Comparison of ENCODE assay signal across 31 cellular contexts in the genomic region with DNA sequence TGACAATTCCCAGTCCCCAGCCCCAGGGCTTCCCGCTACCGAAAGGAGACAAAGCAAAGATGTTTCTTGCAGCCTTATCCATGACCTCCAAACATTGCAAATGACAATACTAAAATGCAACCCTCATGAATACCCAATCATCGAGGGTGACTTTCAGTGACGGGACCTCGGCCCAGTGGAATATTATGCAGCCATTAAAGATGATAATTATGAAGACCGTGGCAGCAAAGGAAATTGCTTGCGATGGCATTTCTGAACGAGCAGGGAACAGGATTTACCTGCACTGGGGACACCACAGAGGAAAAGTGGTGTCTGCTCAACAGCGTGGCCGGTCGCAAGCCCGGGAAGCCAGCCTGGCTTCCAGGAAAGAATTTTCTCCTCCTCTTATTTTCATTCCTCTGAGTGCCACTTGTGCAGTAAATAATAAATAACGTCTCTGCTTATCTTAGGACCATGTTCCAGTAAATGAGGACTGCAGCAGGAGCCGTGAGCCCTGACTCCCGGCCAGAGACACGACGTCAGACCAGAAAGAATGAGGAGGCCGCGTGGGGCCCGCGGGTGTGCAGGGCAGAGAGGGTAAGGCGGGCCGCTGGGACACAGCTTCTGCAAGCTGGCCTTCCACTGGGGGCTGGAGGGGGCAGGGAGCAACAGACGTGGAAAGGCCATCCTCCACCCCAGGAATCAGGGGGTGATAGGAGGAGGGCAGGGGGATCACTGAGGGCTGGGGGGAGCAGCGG. TPM values are rescaled to one million over a fixed set of nuclear protein-coding genes. Genes with fewer than 3 reads are reported as not detected.
DNase-seq lines count a peak whose midpoint lies in the region; ATAC-seq and TF ChIP-seq lines count a peak whose summit lies in the region.
"Had no signal": no experiment of that assay in that cellular context is flagged by ENCODE, and none has a peak within 500 bp of the region (broad histone marks: within the 10 kb centered on the region; RNA-seq: fewer than 3 reads in every experiment).

No MANE protein-coding gene starts in this region.

- DNase-seq in amniotic epithelial cell (ENCODE audit: low read depth) (peak; percentile 14), heart left ventricle (peak in 4 of 5 donors; percentile 57 to 89 (median 73)), mesenchymal stem cell (peak; percentile 19), upper lobe of right lung (no peak), mesendoderm (no peak)
- DNase-seq in stimulated activated naive CD8-positive, alpha-beta T cell treated with anti-CD3 and anti-CD28 coated beads, Interleukin-15, amount 100 ng/mL, for 72 hours, result no peak
- DNase-seq: activated CD4-positive, alpha-beta T cell treated with anti-CD3 and anti-CD28 coated beads for 36 hours; activated CD8-positive, alpha-beta T cell treated with anti-CD3 and anti-CD28 coated beads for 36 hours; activated naive CD4-positive, alpha-beta T cell treated with anti-CD3 and anti-CD28 coated beads, Interleukin-2, amount 10 ng/mL, durations not matched to agents 7 days and 5 days; CD8-positive, alpha-beta T cell; central memory CD4-positive, alpha-beta T cell; EL; erythroblast; glutamatergic neuron; NCI-H1105; NCI-H1930; PC-9; SHP77 treated with DMSO at 0.1 percent for 48 hours; stimulated activated naive CD4-positive, alpha-beta T cell had no signal

- no peak overlapping the region for H3K23ac ChIP-seq in mesenchymal stem cell (ENCODE audit: low read length in 2 of 2)
- no peak overlapping the region for H3K23ac ChIP-seq in mesendoderm (ENCODE audit: low read length)

- H3K27ac Mint-ChIP-seq in stimulated activated naive CD8-positive, alpha-beta T cell treated with anti-CD3 and anti-CD28 coated beads, Interleukin-15, amount 100 ng/mL, for 72 hours, result no peak overlapping the region
- H3K27ac Mint-ChIP-seq: activated CD4-positive, alpha-beta T cell treated with anti-CD3 and anti-CD28 coated beads for 36 hours; activated CD8-positive, alpha-beta T cell treated with anti-CD3 and anti-CD28 coated beads for 36 hours; activated naive CD4-positive, alpha-beta T cell treated with anti-CD3 and anti-CD28 coated beads, Interleukin-2, amount 10 ng/mL, durations not matched to agents 7 days and 5 days; CD8-positive, alpha-beta T cell; natural killer cell treated with Interleukin-12 subunit alpha and Interleukin-12 subunit beta and Interleukin-15 and Interleukin-18, amount 100 ng/mL, for 72 hours; T-helper 2 cell treated with Interferon-gamma antibody and Interleukin-4, amounts not matched to agents 5 μg/mL and 100 μg/mL, for 36 hours had no signal

- no peak overlapping the region for H3K4me3 Mint-ChIP-seq in stimulated activated naive CD8-positive, alpha-beta T cell treated with anti-CD3 and anti-CD28 coated beads, Interleukin-15, amount 100 ng/mL, for 72 hours
- H3K4me3 Mint-ChIP-seq: activated CD4-positive, alpha-beta T cell treated with anti-CD3 and anti-CD28 coated beads for 36 hours; activated CD8-positive, alpha-beta T cell treated with anti-CD3 and anti-CD28 coated beads for 36 hours; activated naive CD4-positive, alpha-beta T cell treated with anti-CD3 and anti-CD28 coated beads, Interleukin-2, amount 10 ng/mL, durations not matched to agents 7 days and 5 days; CD8-positive, alpha-beta T cell; natural killer cell treated with Interleukin-12 subunit alpha and Interleukin-12 subunit beta and Interleukin-15 and Interleukin-18, amount 100 ng/mL, for 72 hours; T-helper 2 cell treated with Interferon-gamma antibody and Interleukin-4, amounts not matched to agents 5 μg/mL and 100 μg/mL, for 36 hours had no signal

- 38 to 44% (median 42%) methylated on average over 25 of the region's 25 CpGs for WGBS in heart left ventricle, 4 donors
- WGBS in mesenchymal stem cell, result 62% methylated on average over 25 of the region's 25 CpGs
- no CpG with 5 or more reads among the region's 25 CpGs for WGBS in mesendoderm (ENCODE audit: extremely low coverage, insufficient coverage, low lambda C conversion rate)

- H4K8ac ChIP-seq in mesenchymal stem cell (ENCODE audit: low read length), result no peak overlapping the region
- H4K8ac ChIP-seq in mesendoderm (ENCODE audit: low read depth, low read length), result no peak overlapping the region

- H2AFZ ChIP-seq in mesenchymal stem cell (ENCODE audit: low read depth, low read length), result no peak overlapping the region
- H2AFZ ChIP-seq: PC-9 had no signal

- H3K9me3 Mint-ChIP-seq in stimulated activated naive CD8-positive, alpha-beta T cell treated with anti-CD3 and anti-CD28 coated beads, Interleukin-15, amount 100 ng/mL, for 72 hours, result no peaks in the 10 kb centered on the region
- H3K9me3 Mint-ChIP-seq: activated CD8-positive, alpha-beta T cell treated with anti-CD3 and anti-CD28 coated beads for 36 hours; activated naive CD4-positive, alpha-beta T cell treated with anti-CD3 and anti-CD28 coated beads, Interleukin-2, amount 10 ng/mL, durations not matched to agents 7 days and 5 days; CD8-positive, alpha-beta T cell; natural killer cell treated with Interleukin-12 subunit alpha and Interleukin-12 subunit beta and Interleukin-15 and Interleukin-18, amount 100 ng/mL, for 72 hours; T-helper 2 cell treated with Interferon-gamma antibody and Interleukin-4, amounts not matched to agents 5 μg/mL and 100 μg/mL, for 36 hours had no signal

- H2BK15ac ChIP-seq in mesenchymal stem cell (ENCODE audit: low read depth, poor library complexity, severe bottlenecking) (no peak overlapping the region), mesendoderm (replicated peaks; ENCODE audit: low read depth) (no peak overlapping the region)

- H2BK12ac ChIP-seq in mesenchymal stem cell (ENCODE audit: low read length in 2 of 2), result no peak overlapping the region

- H3K4me1 Mint-ChIP-seq in stimulated activated naive CD8-positive, alpha-beta T cell treated with anti-CD3 and anti-CD28 coated beads, Interleukin-15, amount 100 ng/mL, for 72 hours, result no peaks in the 10 kb centered on the region
- H3K4me1 Mint-ChIP-seq: activated CD4-positive, alpha-beta T cell treated with anti-CD3 and anti-CD28 coated beads for 36 hours; activated naive CD4-positive, alpha-beta T cell treated with anti-CD3 and anti-CD28 coated beads, Interleukin-2, amount 10 ng/mL, durations not matched to agents 7 days and 5 days had no signal

- TF ChIP-seq CTCF in heart left ventricle (IDR thresholded peaks at IDR 0.05), result no peak
- TF ChIP-seq CTCF in upper lobe of right lung (IDR thresholded peaks at IDR 0.05), result no peak

- H3K27me3 ChIP-seq in heart left ventricle (peaks cover 0 to 6% (median 0%) of the 10 kb centered on the region in 9 donors), mesenchymal stem cell (ENCODE audit: control insufficient read depth in 1 of 2, insufficient read depth in 1 of 2, low read length in 2 of 2) (peaks cover 4 to 48% of the 10 kb centered on the region in 2 experiments), upper lobe of right lung (peaks cover 15% of the 10 kb centered on the region), mesendoderm (ENCODE audit: insufficient read depth, low read length, poor library complexity) (no peaks in the 10 kb centered on the region)
- H3K27me3 ChIP-seq: BE2C, MG63 had no signal

- H2AK5ac ChIP-seq in mesenchymal stem cell (ENCODE audit: low read length, severe bottlenecking), result no peak overlapping the region
- no peak overlapping the region for H2AK5ac ChIP-seq in mesendoderm (ENCODE audit: low read length)

- no peaks in the 10 kb centered on the region for H3K79me2 ChIP-seq in mesendoderm (ENCODE audit: control insufficient read depth, insufficient read depth, low read length)

- H3K79me1 ChIP-seq in mesenchymal stem cell (replicated peaks; ENCODE audit: low read length, poor library complexity, severe bottlenecking) (no peaks in the 10 kb centered on the region), mesendoderm (ENCODE audit: low read length) (no peaks in the 10 kb centered on the region)

- H3K14ac ChIP-seq in mesenchymal stem cell (ENCODE audit: low read length in 2 of 2), result no peak overlapping the region

- no peaks in the 10 kb centered on the region for H3K9me3 ChIP-seq in heart left ventricle
- no peaks in the 10 kb centered on the region for H3K9me3 ChIP-seq in mesenchymal stem cell (ENCODE audit: control insufficient read depth, low read length)
- H3K9me3 ChIP-seq in upper lobe of right lung, result no peaks in the 10 kb centered on the region
- H3K9me3 ChIP-seq: BE2C, MG63 had no signal

- no peak overlapping the region for H3K4me2 ChIP-seq in mesenchymal stem cell (ENCODE audit: low read length, poor library complexity, severe bottlenecking)
- H3K4me2 ChIP-seq in mesendoderm (ENCODE audit: low read length), result no peak overlapping the region
- H3K4me2 ChIP-seq: KMS-11, PC-9 had no signal

- no peak overlapping the region for H4K91ac ChIP-seq in mesenchymal stem cell (ENCODE audit: low read length)

- intact Hi-C loops in heart left ventricle (cut with DNase I), result loop anchor here in 4 of 10 donors (10.0 kb wide), 3 partner anchors 129 to 1031 kb away; a partner anchor contains a TSS
- intact Hi-C loops in upper lobe of right lung (cut with DNase I), result no loop called here

- H3K9ac ChIP-seq in mesenchymal stem cell (ENCODE audit: low read length), result no peak overlapping the region
- no peak overlapping the region for H3K9ac ChIP-seq in mesendoderm (ENCODE audit: low read length)
- H3K9ac ChIP-seq: KMS-11 had no signal

- ATAC-seq in heart left ventricle (peak; percentile 22 to 55 (median 32)), upper lobe of right lung (peak; percentile 21), HG03469 (IDR thresholded peaks at IDR 0.05; ENCODE audit: unreplicated experiment) (no peak)
- ATAC-seq in stimulated activated naive CD8-positive, alpha-beta T cell treated with anti-CD3 and anti-CD28 coated beads, Interleukin-15, amount 100 ng/mL, for 72 hours, result no peak
- ATAC-seq: activated CD4-positive, alpha-beta T cell treated with anti-CD3 and anti-CD28 coated beads for 36 hours; activated CD8-positive, alpha-beta T cell treated with anti-CD3 and anti-CD28 coated beads for 36 hours; CD8-positive, alpha-beta T cell; GM12878; natural killer cell treated with Interleukin-12 subunit alpha and Interleukin-12 subunit beta and Interleukin-15 and Interleukin-18, amount 100 ng/mL, for 72 hours had no signal

- peaks cover 0 to 19% (median 0%) of the 10 kb centered on the region in 9 donors for H3K36me3 ChIP-seq in heart left ventricle
- H3K36me3 ChIP-seq in mesenchymal stem cell (ENCODE audit: control insufficient read depth in 1 of 2, insufficient read depth in 2 of 2, low read depth in 1 of 2, low read length in 2 of 2), result no peaks in the 10 kb centered on the region
- H3K36me3 ChIP-seq in upper lobe of right lung, result no peaks in the 10 kb centered on the region
- no peaks in the 10 kb centered on the region for H3K36me3 ChIP-seq in mesendoderm (ENCODE audit: control insufficient read depth, insufficient read depth, low read length)
- H3K36me3 ChIP-seq: BE2C, MG63 had no signal

- H3K4me3 ChIP-seq in heart left ventricle, result no peak overlapping the region
- no peak overlapping the region for H3K4me3 ChIP-seq in mesenchymal stem cell (ENCODE audit: insufficient read depth in 1 of 2, low read depth in 1 of 2, low read length in 2 of 2)
- H3K4me3 ChIP-seq in upper lobe of right lung, result no peak overlapping the region
- no peak overlapping the region for H3K4me3 ChIP-seq in mesendoderm (ENCODE audit: low read length)
- H3K4me3 ChIP-seq: GM12878, lung, MG63, PC-9 had no signal

- H3K4ac ChIP-seq in mesenchymal stem cell (ENCODE audit: low read depth in 1 of 2, low read length in 2 of 2), result no peak overlapping the region
- no peak overlapping the region for H3K4ac ChIP-seq in mesendoderm (ENCODE audit: low read depth, low read length)

- TF ChIP-seq POLR2A in heart left ventricle (IDR thresholded peaks at IDR 0.05), result no peak

- H4K5ac ChIP-seq in mesendoderm (ENCODE audit: low read length), result no peak overlapping the region

- H3K56ac ChIP-seq in mesendoderm (ENCODE audit: low read length), result no peak overlapping the region

- peaks cover 0 to 64% (median 34%) of the 10 kb centered on the region in 12 donors for H3K4me1 ChIP-seq in heart left ventricle
- peaks cover 2% of the 10 kb centered on the region for H3K4me1 ChIP-seq in mesenchymal stem cell (ENCODE audit: control insufficient read depth, insufficient read depth, low read depth, low read length)
- no peaks in the 10 kb centered on the region for H3K4me1 ChIP-seq in upper lobe of right lung
- no peaks in the 10 kb centered on the region for H3K4me1 ChIP-seq in mesendoderm (ENCODE audit: control insufficient read depth, low read depth, low read length)

- H3K18ac ChIP-seq in mesenchymal stem cell (ENCODE audit: low read depth in 1 of 2, low read length in 2 of 2) (no peak overlapping the region), mesendoderm (ENCODE audit: low read length) (no peak overlapping the region)

- H2BK5ac ChIP-seq in mesenchymal stem cell (ENCODE audit: low read depth, low read length, poor library complexity, severe bottlenecking) (no peak overlapping the region), mesendoderm (ENCODE audit: low read length) (no peak overlapping the region)

- H2BK120ac ChIP-seq in mesenchymal stem cell (ENCODE audit: low read depth, low read length) (no peak overlapping the region), mesendoderm (ENCODE audit: low read depth, low read length) (no peak overlapping the region)

- peak overlapping the region; percentile 52 to 94 (median 78) for H3K27ac ChIP-seq in heart left ventricle
- no peak overlapping the region for H3K27ac ChIP-seq in mesenchymal stem cell (ENCODE audit: low read length, poor library complexity, severe bottlenecking)
- H3K27ac ChIP-seq in upper lobe of right lung, result no peak overlapping the region
- H3K27ac ChIP-seq in mesendoderm (ENCODE audit: low read depth, low read length), result no peak overlapping the region
- H3K27ac ChIP-seq: HL-60, KMS-11, PC-9, VCaP had no signal

- H3K27me3 Mint-ChIP-seq in stimulated activated naive CD8-positive, alpha-beta T cell treated with anti-CD3 and anti-CD28 coated beads, Interleukin-15, amount 100 ng/mL, for 72 hours, result no peaks in the 10 kb centered on the region
- H3K27me3 Mint-ChIP-seq: natural killer cell treated with Interleukin-12 subunit alpha and Interleukin-12 subunit beta and Interleukin-15 and Interleukin-18, amount 100 ng/mL, for 72 hours had no signal

RNA-seq across cellular contexts. Expression of a gene that starts 6.6 kb away (rescaled TPM):
- total RNA-seq in heart left ventricle (100 to 1,000 TPM in 2 of 9 donors, 10 to 100 TPM in 7; 25.5 to 170 (median 75.3) TPM), upper lobe of right lung (0.14 TPM)
- 100 to 1,000 TPM in 1 of 2 donors, 10 to 100 TPM in 1; 11.1 to 121 TPM for polyA plus RNA-seq in heart left ventricle
- polyA plus RNA-seq in mesenchymal stem cell (2013, experiment 1 of 2), result not detected
- not detected for polyA plus RNA-seq in mesenchymal stem cell (2013, experiment 2 of 2)
- not detected for polyA plus RNA-seq in mesendoderm (2013, experiment 1 of 2)
- not detected for polyA plus RNA-seq in mesendoderm (2013, experiment 2 of 2)
- total RNA-seq: activated CD4-positive, alpha-beta T cell treated with anti-CD3 and anti-CD28 coated beads for 36 hours; activated CD8-positive, alpha-beta T cell treated with anti-CD3 and anti-CD28 coated beads for 36 hours; CD8-positive, alpha-beta T cell; GM12878; kidney epithelial cell; natural killer cell treated with Interleukin-12 subunit alpha and Interleukin-12 subunit beta and Interleukin-15 and Interleukin-18, amount 100 ng/mL, for 72 hours; osteocyte; PC-9 had no signal
- polyA plus RNA-seq: GM12878 had no signal

RNA-seq across cellular contexts. Expression of a gene that starts 18.4 kb away (rescaled TPM):
- total RNA-seq in heart left ventricle (1 to 10 TPM in 1 of 9 donors, under 1 TPM in 4, not detected in 4; 0.25 to 1.1 (median 0.40) TPM), upper lobe of right lung (not detected)
- polyA plus RNA-seq in heart left ventricle, result under 1 TPM; 0.15 to 0.61 TPM
- polyA plus RNA-seq in mesenchymal stem cell (2013, experiment 1 of 2), result not detected
- not detected for polyA plus RNA-seq in mesenchymal stem cell (2013, experiment 2 of 2)
- polyA plus RNA-seq in mesendoderm (2013, experiment 1 of 2), result 1.1 TPM
- 0.97 TPM for polyA plus RNA-seq in mesendoderm (2013, experiment 2 of 2)
- total RNA-seq: activated CD8-positive, alpha-beta T cell treated with anti-CD3 and anti-CD28 coated beads for 36 hours; CD8-positive, alpha-beta T cell; GM12878; kidney epithelial cell; osteocyte; PC-9 had no signal
- polyA plus RNA-seq: GM12878 had no signal

Comparison
In these comparisons a context has a peak if more than half of its experiments do, and no peak if none do; other contexts are left out.
1. DNase-seq: peak in amniotic epithelial cell (single experiment), heart left ventricle (4 of 5) and mesenchymal stem cell (single experiment); none in upper lobe of right lung (single experiment), stimulated activated naive CD8-positive, alpha-beta T cell treated with anti-CD3 and anti-CD28 coated beads, Interleukin-15, amount 100 ng/mL, for 72 hours (0 of 2) and mesendoderm (single experiment).
2. ATAC-seq: peak in heart left ventricle (4 of 4) and upper lobe of right lung (single experiment); none in stimulated activated naive CD8-positive, alpha-beta T cell treated with anti-CD3 and anti-CD28 coated beads, Interleukin-15, amount 100 ng/mL, for 72 hours (single experiment) and HG03469 (single experiment).
3. H3K27ac ChIP-seq: peak in heart left ventricle (12 of 12); none in mesenchymal stem cell (single experiment), upper lobe of right lung (single experiment) and mesendoderm (single experiment).
4. RNA of a gene that starts 6.6 kb away (total RNA-seq): 25.5 to 170 TPM in heart left ventricle; 0.14 TPM in upper lobe of right lung (single experiment); every median in the first group is over 10 times any median in the second.